In genomic region chr20:58174708-58175287, GRCh38 we compare ENCODE assay signal across 12 cellular contexts. TPM values are rescaled to one million over a fixed set of nuclear protein-coding genes. Genes with fewer than 3 reads are reported as not detected.
DNase-seq lines count a peak whose midpoint lies in the region; ATAC-seq and TF ChIP-seq lines count a peak whose summit lies in the region.
"Had no signal": no experiment of that assay in that cellular context is flagged by ENCODE, and none has a peak within 500 bp of the region (broad histone marks: within the 10 kb centered on the region; RNA-seq: fewer than 3 reads in every experiment).

No MANE protein-coding gene starts in this region.

- H3K9ac ChIP-seq in rectal smooth muscle tissue (ENCODE audit: low read length): no peak overlapping the region

- peaks cover 8% of the 10 kb centered on the region for H3K4me1 Mint-ChIP-seq in activated naive CD4-positive, alpha-beta T cell treated with anti-CD3 and anti-CD28 coated beads, Interleukin-2, amount 10 ng/mL, durations not matched to agents 7 days and 5 days

- CTCF ChIA-PET in activated naive CD4-positive, alpha-beta T cell treated with anti-CD3 and anti-CD28 coated beads, Interleukin-2, amount 10 ng/mL, durations not matched to agents 7 days and 5 days (lab: Charles Lee): no interaction called here

- no peak overlapping the region for H3K27ac Mint-ChIP-seq in activated naive CD4-positive, alpha-beta T cell treated with anti-CD3 and anti-CD28 coated beads, Interleukin-2, amount 10 ng/mL, durations not matched to agents 7 days and 5 days
- H3K27ac Mint-ChIP-seq: activated naive CD4-positive, alpha-beta T cell treated with anti-CD3 and anti-CD28 coated beads, Interleukin-2, amount 50 U/mL, for 24 hours; CD4-positive, CD25-positive, alpha-beta regulatory T cell had no signal

- H3K9me3 ChIP-seq in WERI-Rb-1 (ENCODE audit: severe bottlenecking): no peaks in the 10 kb centered on the region
- no peaks in the 10 kb centered on the region for H3K9me3 ChIP-seq in right atrium auricular region

- H3K4me3 ChIP-seq in WERI-Rb-1 (ENCODE audit: low read depth, low read length) (no peak overlapping the region), right atrium auricular region (peak overlapping the region in 1 of 2 donors; percentile 31), rectal smooth muscle tissue (ENCODE audit: low read length) (peak overlapping the region; percentile 23)

- no peak for TF ChIP-seq CTCF in WERI-Rb-1 (IDR thresholded peaks at IDR 0.05; ENCODE audit: low read depth, low read length)
- TF ChIP-seq CTCF in right atrium auricular region (IDR thresholded peaks at IDR 0.05): no peak

- H3K27me3 Mint-ChIP-seq in activated naive CD4-positive, alpha-beta T cell treated with anti-CD3 and anti-CD28 coated beads, Interleukin-2, amount 10 ng/mL, durations not matched to agents 7 days and 5 days: peaks cover 41% of the 10 kb centered on the region
- H3K27me3 Mint-ChIP-seq: activated naive CD4-positive, alpha-beta T cell treated with anti-CD3 and anti-CD28 coated beads, Interleukin-2, amount 50 U/mL, for 24 hours had no signal

- no peaks in the 10 kb centered on the region for H3K36me3 Mint-ChIP-seq in activated naive CD4-positive, alpha-beta T cell treated with anti-CD3 and anti-CD28 coated beads, Interleukin-2, amount 10 ng/mL, durations not matched to agents 7 days and 5 days
- H3K36me3 Mint-ChIP-seq: activated naive CD4-positive, alpha-beta T cell treated with anti-CD3 and anti-CD28 coated beads, Interleukin-2, amount 50 U/mL, for 24 hours; CD4-positive, CD25-positive, alpha-beta regulatory T cell had no signal

- H3K9me3 Mint-ChIP-seq in activated naive CD4-positive, alpha-beta T cell treated with anti-CD3 and anti-CD28 coated beads, Interleukin-2, amount 10 ng/mL, durations not matched to agents 7 days and 5 days: no peaks in the 10 kb centered on the region
- H3K9me3 Mint-ChIP-seq: activated naive CD4-positive, alpha-beta T cell treated with anti-CD3 and anti-CD28 coated beads, Interleukin-2, amount 50 U/mL, for 24 hours had no signal

- H3K27me3 ChIP-seq in WERI-Rb-1 (ENCODE audit: insufficient read depth, low read depth, severe bottlenecking) (no peaks in the 10 kb centered on the region), right atrium auricular region (no peaks in the 10 kb centered on the region), rectal smooth muscle tissue (ENCODE audit: control insufficient read depth, insufficient read depth, low read length) (peaks cover under 1% of the 10 kb centered on the region)

- H3K4me3 Mint-ChIP-seq in activated naive CD4-positive, alpha-beta T cell treated with anti-CD3 and anti-CD28 coated beads, Interleukin-2, amount 10 ng/mL, durations not matched to agents 7 days and 5 days: no peak overlapping the region
- H3K4me3 Mint-ChIP-seq: activated naive CD4-positive, alpha-beta T cell treated with anti-CD3 and anti-CD28 coated beads, Interleukin-2, amount 50 U/mL, for 24 hours had no signal

- peak; percentile 68 for DNase-seq in AG20443 (ENCODE audit: low spot score)
- DNase-seq in WERI-Rb-1: peak; percentile 72
- peak; percentile 68 for DNase-seq in right atrium auricular region (ENCODE audit: low spot score)
- DNase-seq in foreskin melanocyte: no peak
- DNase-seq in NCI-H1436 (lab: John Stamatoyannopoulos, UW): no peak
- no peak for DNase-seq in activated naive CD4-positive, alpha-beta T cell treated with anti-CD3 and anti-CD28 coated beads, Interleukin-2, amount 10 ng/mL, durations not matched to agents 7 days and 5 days
- DNase-seq: CD4-positive, CD25-positive, alpha-beta regulatory T cell; NCI-H1092 had no signal

- ATAC-seq in GM21447 (IDR thresholded peaks at IDR 0.05; ENCODE audit: unreplicated experiment): no peak

- H3K36me3 ChIP-seq in WERI-Rb-1 (no peaks in the 10 kb centered on the region), right atrium auricular region (no peaks in the 10 kb centered on the region), rectal smooth muscle tissue (ENCODE audit: control insufficient read depth, insufficient read depth, low read length) (no peaks in the 10 kb centered on the region)

- H3K4me1 ChIP-seq in right atrium auricular region (peaks cover 0 to 16% of the 10 kb centered on the region in 2 donors), rectal smooth muscle tissue (ENCODE audit: control insufficient read depth, insufficient read depth, low read length) (peaks cover 3% of the 10 kb centered on the region)

- no peak overlapping the region for H3K27ac ChIP-seq in WERI-Rb-1
- H3K27ac ChIP-seq in right atrium auricular region: peak overlapping the region; percentile 49 to 70
- peak overlapping the region; percentile 69 for H3K27ac ChIP-seq in rectal smooth muscle tissue (ENCODE audit: low read depth, low read length)

RNA-seq across cellular contexts. Expression of gene ANKRD60, which starts 53.7 kb away (rescaled TPM):
- total RNA-seq in right atrium auricular region: not detected
- total RNA-seq: CD4-positive, CD25-positive, alpha-beta regulatory T cell; myocyte had no signal

Comparison
In these comparisons a context has a peak if more than half of its experiments do, and no peak if none do; other contexts are left out.
1. DNase-seq: peak in AG20443 (single experiment), WERI-Rb-1 (single experiment) and right atrium auricular region (single experiment); none in foreskin melanocyte (single experiment), NCI-H1436 (single experiment) and activated naive CD4-positive, alpha-beta T cell treated with anti-CD3 and anti-CD28 coated beads, Interleukin-2, amount 10 ng/mL, durations not matched to agents 7 days and 5 days (single experiment).